Comparison of ENCODE assay signal across 30 cellular contexts in genomic region chr7:136214356-136214755, GRCh38.
DNase-seq lines count a peak whose midpoint lies in the region; ATAC-seq, FAIRE-seq and TF ChIP-seq lines count a peak whose summit lies in the region.
"Had no signal": no experiment of that assay in that cellular context is flagged by ENCODE, and none has a peak within 500 bp of the region (broad histone marks: within the 10 kb centered on the region; RNA-seq: fewer than 3 reads in every experiment).

No MANE protein-coding gene starts in this region.

- H3K4me2 ChIP-seq in H9 (ENCODE audit: insufficient read depth, insufficient read length, low read length) = no peak overlapping the region

- no peaks in the 10 kb centered on the region for H4K20me1 ChIP-seq in H9 (ENCODE audit: control insufficient read depth, insufficient read depth, insufficient read length)

- H3K14ac ChIP-seq in H9 (ENCODE audit: insufficient read depth, low read length) = no peak overlapping the region

- intact Hi-C loops in left colon (cut with DNase I, micrococcal nuclease) (no loop called here), lower lobe of right lung (cut with DNase I) (no loop called here), left ventricle myocardium inferior (cut with micrococcal nuclease) (no loop called here), adrenal gland (cut with DNase I) (no loop called here)

- H2BK5ac ChIP-seq in H9 (ENCODE audit: insufficient read length, low read length) = no peak overlapping the region

- no peak overlapping the region for H3K4ac ChIP-seq in H9 (ENCODE audit: low read depth, low read length)

- no peaks in the 10 kb centered on the region; a peak in 1 of 4 replicates for H3K4me1 Mint-ChIP-seq in H9
- H3K4me1 Mint-ChIP-seq: activated naive CD8-positive, alpha-beta T cell treated with anti-CD3 and anti-CD28 coated beads for 36 hours had no signal

- 0 out of 2 replicates have a peak, but pooled peaks have one; percentile 16 for TF ChIP-seq CTCF in 22Rv1 (IDR thresholded peaks at IDR 0.05)
- peak; percentile 54 for TF ChIP-seq CTCF in H9 (conservative IDR thresholded peaks at IDR 0.05)
- peak; percentile 43 for TF ChIP-seq CTCF in VCaP (conservative IDR thresholded peaks at IDR 0.05)
- no peak for TF ChIP-seq CTCF in lower lobe of right lung (IDR thresholded peaks at IDR 0.05)
- TF ChIP-seq CTCF in left ventricle myocardium inferior (IDR thresholded peaks at IDR 0.05; ENCODE audit: borderline replicate concordance) = no peak
- no peak for TF ChIP-seq CTCF in adrenal gland (IDR thresholded peaks at IDR 0.05)

- no CpG with 5 or more reads among the region's 1 CpG for WGBS in H9 (ENCODE audit: extremely low coverage, insufficient read length, low lambda C conversion rate)
- 47 to 70% (median 64%) methylated on average over 1 of the region's 1 CpG for WGBS in adrenal gland, 4 donors

- no peaks in the 10 kb centered on the region for H3K4me1 ChIP-seq in H9 (ENCODE audit: insufficient read depth, low read length)
- no peaks in the 10 kb centered on the region for H3K4me1 ChIP-seq in lower lobe of right lung
- H3K4me1 ChIP-seq in left ventricle myocardium inferior = no peaks in the 10 kb centered on the region
- no peaks in the 10 kb centered on the region for H3K4me1 ChIP-seq in adrenal gland (replicated peaks in 1 of 2)
- H3K4me1 ChIP-seq: right lobe of liver, SJSA1 had no signal

- no peak overlapping the region for H2BK15ac ChIP-seq in H9 (ENCODE audit: low read depth, low read length)

- H3K79me2 ChIP-seq in H9 (ENCODE audit: insufficient read depth, low read length) = no peaks in the 10 kb centered on the region

- H2AK5ac ChIP-seq in H9 (ENCODE audit: insufficient read length, low read length) = no peak overlapping the region

- no peaks in the 10 kb centered on the region for H3K36me3 ChIP-seq in lower lobe of right lung
- H3K36me3 ChIP-seq in left ventricle myocardium inferior = no peaks in the 10 kb centered on the region
- no peaks in the 10 kb centered on the region for H3K36me3 ChIP-seq in adrenal gland (replicated peaks in 1 of 2)
- H3K36me3 ChIP-seq: right lobe of liver, SJSA1, thoracic aorta had no signal

- no peak overlapping the region for H3K23ac ChIP-seq in H9 (ENCODE audit: insufficient read length, low read depth, low read length)

- no peak overlapping the region for H3K27ac Mint-ChIP-seq in H9
- H3K27ac Mint-ChIP-seq: activated CD4-positive, alpha-beta memory T cell treated with anti-CD3 and anti-CD28 coated beads for 36 hours; activated naive CD8-positive, alpha-beta T cell treated with anti-CD3 and anti-CD28 coated beads for 36 hours; activated T-helper 2 cell treated with anti-CD3 and anti-CD28 coated beads, Interferon-gamma antibody, Interleukin-2, Interleukin-4, amounts not matched to agents 10 μg/mL and 5 μg/mL and 100 μg/mL, durations not matched to agents 14 hours and 24 hours and 36 hours; brain; CD8-positive, alpha-beta T cell had no signal

- H3K27me3 ChIP-seq in H9 (ENCODE audit: insufficient read depth, low read length) (no peaks in the 10 kb centered on the region), lower lobe of right lung (ENCODE audit: low read depth) (no peaks in the 10 kb centered on the region), left ventricle myocardium inferior (ENCODE audit: low read depth) (no peaks in the 10 kb centered on the region), adrenal gland (no peaks in the 10 kb centered on the region)
- H3K27me3 ChIP-seq: right lobe of liver, SJSA1 had no signal

- no peak overlapping the region for H3K27ac ChIP-seq in 22Rv1
- H3K27ac ChIP-seq in H9 (ENCODE audit: insufficient read length, low read depth, low read length) = no peak overlapping the region
- H3K27ac ChIP-seq in VCaP = no peak overlapping the region
- no peak overlapping the region for H3K27ac ChIP-seq in lower lobe of right lung
- H3K27ac ChIP-seq in left ventricle myocardium inferior (replicated peaks) = no peak overlapping the region
- no peak overlapping the region for H3K27ac ChIP-seq in adrenal gland
- H3K27ac ChIP-seq: right lobe of liver, SJSA1, thoracic aorta had no signal

- no peaks in the 10 kb centered on the region for H3K23me2 ChIP-seq in H9 (ENCODE audit: insufficient read length, low read depth, low read length, poor library complexity, severe bottlenecking)

- ATAC-seq in left colon = no peak
- no peak for ATAC-seq in lower lobe of right lung
- ATAC-seq: CD8-positive, alpha-beta T cell; right lobe of liver had no signal

- H2BK12ac ChIP-seq in H9 (ENCODE audit: insufficient read length, low read depth, low read length) = no peak overlapping the region

- no peak overlapping the region for H3K4me3 Mint-ChIP-seq in H9
- H3K4me3 Mint-ChIP-seq: activated CD4-positive, alpha-beta memory T cell treated with anti-CD3 and anti-CD28 coated beads for 36 hours; activated naive CD8-positive, alpha-beta T cell treated with anti-CD3 and anti-CD28 coated beads for 36 hours; brain; CD8-positive, alpha-beta T cell had no signal

- no peak overlapping the region for H3K9ac ChIP-seq in H9 (ENCODE audit: extremely low read depth, insufficient read length, low read length)

- H3K4me3 ChIP-seq in lower lobe of right lung = no peak overlapping the region
- no peak overlapping the region for H3K4me3 ChIP-seq in left ventricle myocardium inferior
- H3K4me3 ChIP-seq in adrenal gland = no peak overlapping the region
- H3K4me3 ChIP-seq: right lobe of liver, SJSA1, thoracic aorta had no signal

- no peaks in the 10 kb centered on the region for H3K36me3 Mint-ChIP-seq in H9 (ENCODE audit: insufficient read depth in 1 of 3, low read depth in 3 of 3)
- H3K36me3 Mint-ChIP-seq: brain had no signal

- DNase-seq in H9 = no peak
- no peak for DNase-seq in left colon
- no peak for DNase-seq in lower lobe of right lung
- no peak for DNase-seq in left ventricle myocardium inferior
- no peak for DNase-seq in adrenal gland
- DNase-seq: activated CD4-positive, alpha-beta memory T cell treated with anti-CD3 and anti-CD28 coated beads for 36 hours; activated CD4-positive, CD25-positive, alpha-beta regulatory T cell treated with anti-CD3 and anti-CD28 coated beads, Interleukin-2, amount 50 U/mL, for 72 hours; activated CD8-positive, alpha-beta memory T cell treated with anti-CD3 and anti-CD28 coated beads, Interleukin-2, amount 50 U/mL, for 48 hours; activated naive CD8-positive, alpha-beta T cell treated with anti-CD3 and anti-CD28 coated beads for 36 hours; AML-193; CD8-positive, alpha-beta T cell; DMS 273 treated with DMSO at 0.1 percent for 48 hours; KBM-7; kidney glomerular epithelial cell; NCI-H1417 treated with DMSO at 0.1 percent for 48 hours; NCI-H345; posterior cingulate gyrus; right lobe of liver; stimulated activated CD4-positive, alpha-beta T cell treated with anti-CD3 and anti-CD28 coated beads, Interleukin-15, amount 100 ng/mL, for 24 hours; stimulated activated naive CD4-positive, alpha-beta T cell had no signal

- no peaks in the 10 kb centered on the region; a peak in 1 of 5 replicates for H3K9me3 Mint-ChIP-seq in H9
- H3K9me3 Mint-ChIP-seq: activated CD4-positive, alpha-beta memory T cell treated with anti-CD3 and anti-CD28 coated beads for 36 hours; activated T-helper 2 cell treated with anti-CD3 and anti-CD28 coated beads, Interferon-gamma antibody, Interleukin-2, Interleukin-4, amounts not matched to agents 10 μg/mL and 5 μg/mL and 100 μg/mL, durations not matched to agents 14 hours and 24 hours and 36 hours; brain had no signal

- H2BK120ac ChIP-seq in H9 (ENCODE audit: low read depth, low read length, poor library complexity, severe bottlenecking) = no peak overlapping the region

- no peak overlapping the region for H2BK20ac ChIP-seq in H9 (ENCODE audit: low read depth, low read length, poor library complexity, severe bottlenecking)

- no peak for TF ChIP-seq POLR2A in adrenal gland (IDR thresholded peaks at IDR 0.05)

- no peak overlapping the region for H4K5ac ChIP-seq in H9 (ENCODE audit: insufficient read length, low read depth, low read length)

- no peaks in the 10 kb centered on the region for H3K79me1 ChIP-seq in H9 (ENCODE audit: insufficient read depth, low read depth, low read length, poor library complexity, severe bottlenecking)

- no peaks in the 10 kb centered on the region for H3K9me3 ChIP-seq in H9 (ENCODE audit: control insufficient read depth, low read depth, low read length)
- no peaks in the 10 kb centered on the region for H3K9me3 ChIP-seq in lower lobe of right lung
- H3K9me3 ChIP-seq in left ventricle myocardium inferior (replicated peaks) = no peaks in the 10 kb centered on the region
- no peaks in the 10 kb centered on the region for H3K9me3 ChIP-seq in adrenal gland (replicated peaks in 1 of 3)
- H3K9me3 ChIP-seq: right lobe of liver, SJSA1, thoracic aorta had no signal

- H3K18ac ChIP-seq in H9 (ENCODE audit: insufficient read length, low read depth, low read length) = no peak overlapping the region

- H4K91ac ChIP-seq in H9 (ENCODE audit: insufficient read length, low read depth, low read length) = no peak overlapping the region

- no peaks in the 10 kb centered on the region for H3K27me3 Mint-ChIP-seq in H9 (ENCODE audit: low read depth)
- H3K27me3 Mint-ChIP-seq: activated CD4-positive, alpha-beta memory T cell treated with anti-CD3 and anti-CD28 coated beads for 36 hours; activated naive CD8-positive, alpha-beta T cell treated with anti-CD3 and anti-CD28 coated beads for 36 hours had no signal

- H2AFZ ChIP-seq in H9 (ENCODE audit: low read length) = no peak overlapping the region

- H3K56ac ChIP-seq in H9 (ENCODE audit: insufficient read length, low read depth, low read length) = no peak overlapping the region

- no peak overlapping the region for H4K8ac ChIP-seq in H9 (replicated peaks; ENCODE audit: insufficient read length, low read depth, low read length)

- no peak overlapping the region for H3T11ph ChIP-seq in H9 (ENCODE audit: low read length)

- peak; percentile 9 for FAIRE-seq in islet of Langerhans (lab: Jason Lieb, UNC)
- FAIRE-seq: H54, HTR-8/SVneo, TTC549 had no signal

Comparison
In these comparisons a context has a peak if more than half of its experiments do, and no peak if none do; other contexts are left out.
1. CTCF ChIP-seq: peak in 22Rv1 (single experiment), H9 (single experiment) and VCaP (single experiment); none in lower lobe of right lung (single experiment), left ventricle myocardium inferior (single experiment) and adrenal gland (0 of 6).